1 cellular context compared by ENCODE assay signal in genomic region chr19:43423779-43424178, GRCh38.
A peak's percentile ranks its signal among the peaks of the same experiment; 100 is the strongest.
TF ChIP-seq lines count a peak whose summit lies in the region.

No MANE protein-coding gene starts in this region.

TF ChIP-seq in HEK293, 187 proteins besides CTCF, POLR2A, EP300 and RAD21 (continued from another document and continues in another):
- TF ChIP-seq ZNF580 (tag by site-specific recombination; IDR thresholded peaks at IDR 0.05) (peak; percentile 35; the same call in 1 of the 2 replicates), KLF16 (tag by site-specific recombination; IDR thresholded peaks at IDR 0.05) (no peak), ZNF670 (tag by site-specific recombination; IDR thresholded peaks at IDR 0.05; ENCODE audit: low read depth) (no peak), ZNF140 (tag by site-specific recombination; IDR thresholded peaks at IDR 0.05) (peak; percentile 56; the same call in 1 of the 2 replicates), ZNF362 (tag by site-specific recombination; IDR thresholded peaks at IDR 0.05) (no peak), GFI1B (tag by site-specific recombination; IDR thresholded peaks at IDR 0.05) (no peak), PBX3 (CRISPR knock-in tag; IDR thresholded peaks at IDR 0.05) (no peak), TRIM28 (IDR thresholded peaks at IDR 0.05; ENCODE audit: borderline replicate concordance, low read length) (no peak), ZNF514 (tag by site-specific recombination; IDR thresholded peaks at IDR 0.05) (0 out of 2 replicates have a peak, but pooled peaks have one; percentile 33), GLIS1 (tag by site-specific recombination; IDR thresholded peaks at IDR 0.05) (no peak), ZNF433 (tag by site-specific recombination; IDR thresholded peaks at IDR 0.05; ENCODE audit: low read depth) (0 out of 2 replicates have a peak, but pooled peaks have one; percentile 18), ZNF624 (tag by site-specific recombination; IDR thresholded peaks at IDR 0.05) (no peak), ZNF623 (tag by site-specific recombination; IDR thresholded peaks at IDR 0.05) (peak; percentile 53), SETDB1 (IDR thresholded peaks at IDR 0.05; ENCODE audit: insufficient read length, low read length) (no peak), GLI2 (tag by site-specific recombination; IDR thresholded peaks at IDR 0.05; ENCODE audit: borderline replicate concordance, low read depth) (no peak), PRDM4 (tag by site-specific recombination; IDR thresholded peaks at IDR 0.05) (no peak), ZBTB44 (tag by site-specific recombination; IDR thresholded peaks at IDR 0.05) (no peak), ZBTB11 (tag by site-specific recombination; conservative IDR thresholded peaks at IDR 0.05; ENCODE audit: low read depth) (peak; percentile 62), KLF7 (tag by site-specific recombination; IDR thresholded peaks at IDR 0.05; ENCODE audit: borderline replicate concordance) (no peak), ZXDB (tag by site-specific recombination; IDR thresholded peaks at IDR 0.05) (0 out of 2 replicates have a peak, but pooled peaks have one; percentile 42), ZNF610 (tag by site-specific recombination; IDR thresholded peaks at IDR 0.05; ENCODE audit: borderline replicate concordance) (no peak), REST (tag by site-specific recombination; IDR thresholded peaks at IDR 0.05) (peak; percentile 53; the same call in 1 of the 2 replicates), ZNF23 (tag by site-specific recombination; IDR thresholded peaks at IDR 0.05; ENCODE audit: borderline replicate concordance) (no peak), ZNF518A (tag by site-specific recombination; conservative IDR thresholded peaks at IDR 0.05; ENCODE audit: low read depth) (peak; percentile 77), ZNF404 (tag by site-specific recombination; IDR thresholded peaks at IDR 0.05) (0 out of 2 replicates have a peak, but pooled peaks have one; percentile 46), ZNF555 (tag by site-specific recombination; conservative IDR thresholded peaks at IDR 0.05) (peak; percentile 66)
